In genomic region chr2:222912117-222912516, GRCh38 we compare ENCODE assay signal across 8 cellular contexts. TPM values are rescaled to one million over a fixed set of nuclear protein-coding genes. Genes with fewer than 3 reads are reported as not detected.
DNase-seq lines count a peak whose midpoint lies in the region; ATAC-seq, FAIRE-seq and TF ChIP-seq lines count a peak whose summit lies in the region.

No MANE protein-coding gene starts in this region.

- peak overlapping the region; percentile 75 for H3K27ac Mint-ChIP-seq in stimulated activated naive CD8-positive, alpha-beta T cell treated with anti-CD3 and anti-CD28 coated beads, Interleukin-15, Interleukin-2, amounts not matched to agents 100 ng/mL and 50 ng/mL, for 24 hours
- H3K27ac Mint-ChIP-seq in Caco-2 (ENCODE audit: unreplicated experiment): no peak overlapping the region

- TF ChIP-seq POLR2A in transverse colon (IDR thresholded peaks at IDR 0.05): no peak

- H3K4me3 ChIP-seq in KMS-11 (IDR thresholded peaks at IDR 0.05; ENCODE audit: insufficient read depth, low read depth, low read length): no peak overlapping the region
- peak overlapping the region in 22 of 59 donors; percentile 0 to 36 (median 12) for H3K4me3 ChIP-seq in dorsolateral prefrontal cortex
- H3K4me3 ChIP-seq in Caco-2 (ENCODE audit: low read depth, low read length): no peak overlapping the region
- no peak overlapping the region for H3K4me3 ChIP-seq in transverse colon

- H3K27ac ChIP-seq in KMS-11: peak overlapping the region; percentile 81
- peak overlapping the region in 53 of 59 donors; percentile 6 to 83 (median 63) for H3K27ac ChIP-seq in dorsolateral prefrontal cortex
- H3K27ac ChIP-seq in transverse colon: peak overlapping the region in 1 of 4 donors; percentile 1

- no TSS peak for BruUV-seq in Caco-2 (replicated peaks; lab: Mats Ljungman, UMichigan)

- H3K4me3 Mint-ChIP-seq in stimulated activated naive CD8-positive, alpha-beta T cell treated with anti-CD3 and anti-CD28 coated beads, Interleukin-15, Interleukin-2, amounts not matched to agents 100 ng/mL and 50 ng/mL, for 24 hours: no peak overlapping the region
- no peak overlapping the region for H3K4me3 Mint-ChIP-seq in Caco-2 (ENCODE audit: unreplicated experiment)

- no peak overlapping the region for H2AFZ ChIP-seq in KMS-11 (ENCODE audit: low read depth)

- CTCF ChIA-PET in Caco-2 (lab: Charles Lee): interaction anchor here (0.6 to 1.6 kb wide), 3 partner anchors 9 to 177 kb away, joined by 3 to 8 read pairs (median 7); no protein-coding TSS in a partner anchor

- ATAC-seq in GM18498 (IDR thresholded peaks at IDR 0.05; ENCODE audit: unreplicated experiment): peak; percentile 97
- ATAC-seq in GM21717 (IDR thresholded peaks at IDR 0.05; ENCODE audit: unreplicated experiment): peak; percentile 98

- H3K79me2 ChIP-seq in KMS-11 (ENCODE audit: insufficient read depth, low read depth): peaks cover 62% of the 10 kb centered on the region; the same call in 1 of the 2 replicates

- H3K4me1 ChIP-seq in KMS-11 (ENCODE audit: low read depth, poor library complexity, severe bottlenecking) (peaks cover 58% of the 10 kb centered on the region), Caco-2 (peaks cover 23% of the 10 kb centered on the region), transverse colon (peaks cover 0 to 25% (median 3%) of the 10 kb centered on the region in 4 donors)

- H3K36me3 Mint-ChIP-seq in stimulated activated naive CD8-positive, alpha-beta T cell treated with anti-CD3 and anti-CD28 coated beads, Interleukin-15, Interleukin-2, amounts not matched to agents 100 ng/mL and 50 ng/mL, for 24 hours (ENCODE audit: low read depth): peaks cover 27% of the 10 kb centered on the region
- peaks cover 61% of the 10 kb centered on the region for H3K36me3 Mint-ChIP-seq in Caco-2 (ENCODE audit: insufficient read depth, unreplicated experiment)

- H3K9ac ChIP-seq in KMS-11: peak overlapping the region; percentile 31; the same call in 1 of the 2 replicates

- POLR2A ChIA-PET in Caco-2 (lab: Charles Lee): no interaction called here

- no peak for FAIRE-seq in urothelium cell line (lab: Jason Lieb, UNC)

- H3K9me3 ChIP-seq in Caco-2 (no peaks in the 10 kb centered on the region), transverse colon (no peaks in the 10 kb centered on the region)

- H3K27me3 Mint-ChIP-seq in stimulated activated naive CD8-positive, alpha-beta T cell treated with anti-CD3 and anti-CD28 coated beads, Interleukin-15, Interleukin-2, amounts not matched to agents 100 ng/mL and 50 ng/mL, for 24 hours: no peaks in the 10 kb centered on the region
- H3K27me3 Mint-ChIP-seq in Caco-2 (ENCODE audit: insufficient read depth, unreplicated experiment): no peaks in the 10 kb centered on the region

- no peaks in the 10 kb centered on the region for H3K9me3 Mint-ChIP-seq in stimulated activated naive CD8-positive, alpha-beta T cell treated with anti-CD3 and anti-CD28 coated beads, Interleukin-15, Interleukin-2, amounts not matched to agents 100 ng/mL and 50 ng/mL, for 24 hours
- H3K9me3 Mint-ChIP-seq in Caco-2 (ENCODE audit: unreplicated experiment): no peaks in the 10 kb centered on the region

- intact Hi-C loops in dorsolateral prefrontal cortex (cut with DNase I) (loop anchor here in 1 of 2 donors (5.0 kb wide), 1 partner anchor 220 kb away; no protein-coding TSS in a partner anchor), Caco-2 (cut with micrococcal nuclease; ENCODE audit: unreplicated experiment) (no loop called here), transverse colon (cut with DNase I; ENCODE audit: low total_unique reads) (no loop called here)

- peaks cover 39% of the 10 kb centered on the region for H3K4me1 Mint-ChIP-seq in stimulated activated naive CD8-positive, alpha-beta T cell treated with anti-CD3 and anti-CD28 coated beads, Interleukin-15, Interleukin-2, amounts not matched to agents 100 ng/mL and 50 ng/mL, for 24 hours (ENCODE audit: low read depth)
- peaks cover 19% of the 10 kb centered on the region for H3K4me1 Mint-ChIP-seq in Caco-2 (ENCODE audit: low read depth, unreplicated experiment)

- H3K4me2 ChIP-seq in KMS-11: peak overlapping the region; percentile 99

- TF ChIP-seq CTCF in KMS-11 (conservative IDR thresholded peaks at IDR 0.05; ENCODE audit: low read depth, low read length): no peak
- TF ChIP-seq CTCF in dorsolateral prefrontal cortex (IDR thresholded peaks at IDR 0.05 in 54 of 56, conservative IDR thresholded peaks at IDR 0.05 in 2 of 56; ENCODE audit: low read depth in 1 of 56, partially characterized antibody in 56 of 56): peak in 3 of 56 donors; percentile 6 to 11 (median 6)
- no peak for TF ChIP-seq CTCF in Caco-2 (IDR thresholded peaks at IDR 0.05; ENCODE audit: insufficient read depth in 1 of 2, low read depth in 1 of 2, low read length in 1 of 2, severe bottlenecking in 1 of 2, unreplicated experiment in 1 of 2)
- TF ChIP-seq CTCF in transverse colon (IDR thresholded peaks at IDR 0.05): no peak

- no peaks in the 10 kb centered on the region; the same call in 1 of the 2 replicates for H3K36me3 ChIP-seq in KMS-11 (ENCODE audit: insufficient read depth)
- H3K36me3 ChIP-seq in Caco-2 (ENCODE audit: control insufficient read depth, insufficient read depth, low read length): peaks cover 3% of the 10 kb centered on the region
- H3K36me3 ChIP-seq in transverse colon: peaks cover 0 to 5% (median 0%) of the 10 kb centered on the region in 4 donors

- H3K27me3 ChIP-seq in KMS-11 (ENCODE audit: insufficient read depth, low read depth) (no peaks in the 10 kb centered on the region), dorsolateral prefrontal cortex (no peaks in the 10 kb centered on the region), Caco-2 (replicated peaks; ENCODE audit: control insufficient read depth, insufficient read depth, low read length) (no peaks in the 10 kb centered on the region), transverse colon (no peaks in the 10 kb centered on the region)

- no peak for TF ChIP-seq EP300 in transverse colon (IDR thresholded peaks at IDR 0.05; ENCODE audit: low read depth)

- in situ Hi-C loops in transverse colon (cut with MboI; ENCODE audit: low pct_ligation_motif_present in 1 of 4, low pct_unique_long_range_greater_than_20kb in 1 of 4, low sequenced_read_pairs in 3 of 4): loop anchor here in 1 of 4 donors (25.0 kb wide), 1 partner anchor 200 kb away; no protein-coding TSS in a partner anchor

- H4K20me1 ChIP-seq in KMS-11 (ENCODE audit: insufficient read depth): 0 out of 2 replicates have a peak, but pooled peaks cover 6% of the 10 kb centered on the region

- WGBS in transverse colon (ENCODE audit: low coverage in 1 of 2), 2 donors: 64 to 86% methylated on average over 1 to 2 of the region's 2 CpGs

- DNase-seq in dorsolateral prefrontal cortex (peak in 1 of 10 donors; percentile 23), Caco-2 (no peak), transverse colon (no peak), urothelium cell line (ENCODE audit: low spot score) (no peak)

RNA-seq across cellular contexts. Expression of gene ACSL3, which starts 51.3 kb away (rescaled TPM):
- total RNA-seq in dorsolateral prefrontal cortex: 100 to 1,000 TPM in 118 of 120 experiments, 10 to 100 TPM in 2; 87.5 to 207 (median 154) TPM
- total RNA-seq in Caco-2 (2022): 181 and 185 TPM in 2 replicates
- total RNA-seq in transverse colon: 10 to 100 TPM; 22.4 to 54.1 (median 42.3) TPM
